Comparison of ENCODE assay signal across 1 cellular context in genomic region chr9:95218790-95219189, GRCh38.
TF ChIP-seq lines count a peak whose summit lies in the region.

No MANE protein-coding gene starts in this region.

TF ChIP-seq in GM23338, 12 proteins besides CTCF, POLR2A, EP300 and RAD21 (continued from another document):
- TF ChIP-seq ZNF462 (CRISPR knock-in tag; IDR thresholded peaks at IDR 0.05): no peak
- no peak for TF ChIP-seq REST (IDR thresholded peaks at IDR 0.05; ENCODE audit: unreplicated experiment)
- TF ChIP-seq EZH2phosphoT487 (IDR thresholded peaks at IDR 0.05; ENCODE audit: unreplicated experiment): no peak
- no peak for TF ChIP-seq JUNB (IDR thresholded peaks at IDR 0.05; ENCODE audit: unreplicated experiment)
- no peak for TF ChIP-seq NANOG (IDR thresholded peaks at IDR 0.05; ENCODE audit: borderline replicate concordance)
- no peak for TF ChIP-seq POLR2AphosphoS5 (IDR thresholded peaks at IDR 0.05; ENCODE audit: low read depth)
- TF ChIP-seq, protein P1, sequence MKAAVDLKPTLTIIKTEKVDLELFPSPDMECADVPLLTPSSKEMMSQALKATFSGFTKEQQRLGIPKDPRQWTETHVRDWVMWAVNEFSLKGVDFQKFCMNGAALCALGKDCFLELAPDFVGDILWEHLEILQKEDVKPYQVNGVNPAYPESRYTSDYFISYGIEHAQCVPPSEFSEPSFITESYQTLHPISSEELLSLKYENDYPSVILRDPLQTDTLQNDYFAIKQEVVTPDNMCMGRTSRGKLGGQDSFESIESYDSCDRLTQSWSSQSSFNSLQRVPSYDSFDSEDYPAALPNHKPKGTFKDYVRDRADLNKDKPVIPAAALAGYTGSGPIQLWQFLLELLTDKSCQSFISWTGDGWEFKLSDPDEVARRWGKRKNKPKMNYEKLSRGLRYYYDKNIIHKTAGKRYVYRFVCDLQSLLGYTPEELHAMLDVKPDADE (IDR thresholded peaks at IDR 0.05): no peak
- no peak for TF ChIP-seq ZNF331 (CRISPR knock-in tag; IDR thresholded peaks at IDR 0.05; ENCODE audit: low read depth)
- no peak for TF ChIP-seq STAT1 (IDR thresholded peaks at IDR 0.05; ENCODE audit: unreplicated experiment)
- TF ChIP-seq ZNF114 (CRISPR knock-in tag; IDR thresholded peaks at IDR 0.05): no peak
- no peak for TF ChIP-seq EZH2 (IDR thresholded peaks at IDR 0.05; ENCODE audit: low read depth, unreplicated experiment)
TF ChIP-seq in GM23338: peak in this region for 0.
